17 cellular contexts compared by ENCODE assay signal in genomic region chr2:186884585-186884984, GRCh38. TPM values are rescaled to one million over a fixed set of nuclear protein-coding genes. Genes with fewer than 3 reads are reported as not detected.
A peak's percentile ranks its signal among the peaks of the same experiment; 100 is the strongest.
DNase-seq lines count a peak whose midpoint lies in the region; ATAC-seq, FAIRE-seq and TF ChIP-seq lines count a peak whose summit lies in the region.
"Had no signal": no experiment of that assay in that cellular context is flagged by ENCODE, and none has a peak within 500 bp of the region (broad histone marks: within the 10 kb centered on the region; RNA-seq: fewer than 3 reads in every experiment).

No MANE protein-coding gene starts in this region.

- no peak overlapping the region for H3K4ac ChIP-seq in mesendoderm (ENCODE audit: low read depth, low read length)

- H3K4me3 ChIP-seq in Loucy (ENCODE audit: low read length, poor library complexity, severe bottlenecking) (peak overlapping the region; percentile 45), K562 (no peak overlapping the region), mesendoderm (ENCODE audit: low read length) (no peak overlapping the region)
- H3K4me3 ChIP-seq: testis had no signal

- H3K9ac ChIP-seq in Loucy (ENCODE audit: low read depth, low read length, poor library complexity, severe bottlenecking) (peak overlapping the region; percentile 42), K562 (ENCODE audit: insufficient read depth in 1 of 2, low read depth in 2 of 2, low read length in 2 of 2) (no peak overlapping the region), mesendoderm (ENCODE audit: low read length) (no peak overlapping the region)

- CTCF ChIA-PET in K562 (lab: Yijun Ruan, JAX; ENCODE audit: low intra/inter-chr PET ratio): interaction anchor here (0.6 kb wide), 1 partner anchor 165 kb away, joined by 3 read pairs; no protein-coding TSS in a partner anchor

- intact Hi-C loops in K562 (cut with micrococcal nuclease): no loop called here

- FAIRE-seq in K562 (lab: Jason Lieb, UNC): peak; percentile 86
- FAIRE-seq: kidney had no signal

- H2BK5ac ChIP-seq in mesendoderm (ENCODE audit: low read length): no peak overlapping the region

- H3K79me1 ChIP-seq in mesendoderm (ENCODE audit: low read length): no peaks in the 10 kb centered on the region

- H3K4me1 ChIP-seq in Loucy (ENCODE audit: insufficient read depth, low read length, poor library complexity, severe bottlenecking) (peaks cover 53% of the 10 kb centered on the region), K562 (replicated peaks in 1 of 2; ENCODE audit: control insufficient read depth in 2 of 2, insufficient read depth in 2 of 2, low read length in 2 of 2) (peaks cover 0 to 7% of the 10 kb centered on the region in 2 experiments; a peak in 1 of 5 replicates), mesendoderm (ENCODE audit: control insufficient read depth, low read depth, low read length) (no peaks in the 10 kb centered on the region)
- H3K4me1 ChIP-seq: testis had no signal

- H3K4me2 ChIP-seq in Loucy (ENCODE audit: low read depth, low read length, poor library complexity, severe bottlenecking) (peak overlapping the region; percentile 68), K562 (ENCODE audit: insufficient read depth, low read length) (no peak overlapping the region), mesendoderm (ENCODE audit: low read length) (no peak overlapping the region)

- DNase-seq in ELF-1 (ENCODE audit: low read depth, low spot score) (peak; percentile 8), K562 (ENCODE audit: extremely low read depth in 1 of 4, low spot score in 3 of 4) (peak in 3 of 4 experiments; percentile 17 to 85 (median 34)), mesendoderm (peak; percentile 79), COR-L47 (lab: John Stamatoyannopoulos, UW) (no peak), SW 1271 (lab: John Stamatoyannopoulos, UW) (no peak)
- DNase-seq: activated gamma-delta T cell; effector CD8-positive, alpha-beta T cell; hippocampal formation; kidney; midbrain; MM.1S; NCI-H446 treated with DMSO at 0.1 percent for 48 hours; testis had no signal

- no peaks in the 10 kb centered on the region for H4K20me1 ChIP-seq in Loucy (ENCODE audit: insufficient read depth, low read length, poor library complexity, severe bottlenecking)
- no peaks in the 10 kb centered on the region for H4K20me1 ChIP-seq in K562 (replicated peaks; ENCODE audit: control insufficient read depth, insufficient read depth, low read length)

- no peak overlapping the region for H2AK5ac ChIP-seq in mesendoderm (ENCODE audit: low read length)

- H3K79me2 ChIP-seq in Loucy (ENCODE audit: insufficient read depth, low read length) (no peaks in the 10 kb centered on the region), K562 (ENCODE audit: control insufficient read depth, insufficient read depth, low read length) (no peaks in the 10 kb centered on the region), mesendoderm (ENCODE audit: control insufficient read depth, insufficient read depth, low read length) (no peaks in the 10 kb centered on the region)

- H2AFZ ChIP-seq in Loucy (ENCODE audit: low read length) (no peak overlapping the region), K562 (ENCODE audit: low read depth, low read length) (no peak overlapping the region)

- TF ChIP-seq EP300 in K562 (IDR thresholded peaks at IDR 0.05; ENCODE audit: low read length): peak; percentile 59; the same call in 1 of the 2 replicates

- TF ChIP-seq POLR2A in K562 (conservative IDR thresholded peaks at IDR 0.05): no peak

- H3K9me3 ChIP-seq in Loucy (ENCODE audit: insufficient read depth, low read depth, low read length) (peaks cover 22% of the 10 kb centered on the region; the same call in 1 of the 2 replicates), K562 (replicated peaks; ENCODE audit: control insufficient read depth, insufficient read depth, low read depth, low read length) (peaks cover 6% of the 10 kb centered on the region; the same call in 1 of the 2 replicates)
- H3K9me3 ChIP-seq: neutrophil, testis had no signal

- BruUV-seq in K562 (replicated peaks; lab: Mats Ljungman, UMichigan): no TSS peak

- no peak overlapping the region for H3K18ac ChIP-seq in mesendoderm (ENCODE audit: low read length)

- in situ Hi-C loops in K562 (cut with MboI): loop anchor here (25.0 kb wide), 1 partner anchor 553 kb away; the partner anchor contains the start of gene CALCRL

- H3K27me3 ChIP-seq in Loucy (ENCODE audit: insufficient read depth, low read length, poor library complexity, severe bottlenecking) (no peaks in the 10 kb centered on the region), K562 (ENCODE audit: control insufficient read depth in 2 of 2, insufficient read depth in 2 of 2, low read length in 2 of 2) (no peaks in the 10 kb centered on the region), mesendoderm (ENCODE audit: insufficient read depth, low read length, poor library complexity) (no peaks in the 10 kb centered on the region)
- H3K27me3 ChIP-seq: neutrophil, testis had no signal

- 3% methylated on average over 1 of the region's 1 CpG for WGBS in K562 (ENCODE audit: insufficient coverage, low coverage, missing lambda C conversion rate)
- WGBS in mesendoderm (ENCODE audit: extremely low coverage, insufficient coverage, low lambda C conversion rate): no CpG with 5 or more reads among the region's 1 CpG

- no peaks in the 10 kb centered on the region for H3K36me3 ChIP-seq in Loucy (ENCODE audit: insufficient read depth, low read length)
- H3K36me3 ChIP-seq in K562 (ENCODE audit: control insufficient read depth, insufficient read depth, low read length): no peaks in the 10 kb centered on the region
- no peaks in the 10 kb centered on the region for H3K36me3 ChIP-seq in mesendoderm (ENCODE audit: control insufficient read depth, insufficient read depth, low read length)
- H3K36me3 ChIP-seq: neutrophil had no signal

- POLR2A ChIA-PET in K562 (lab: Yijun Ruan, JAX): interaction anchor here (0.6 kb wide), 1 partner anchor 83 kb away, joined by 3 read pairs; no protein-coding TSS in a partner anchor

- H3K23ac ChIP-seq in mesendoderm (ENCODE audit: low read length): no peak overlapping the region

- no peak for TF ChIP-seq CTCF in Loucy (conservative IDR thresholded peaks at IDR 0.05; ENCODE audit: low read length)
- TF ChIP-seq CTCF in K562 (IDR thresholded peaks at IDR 0.05 in 2 of 3, conservative IDR thresholded peaks at IDR 0.05 in 1 of 3; ENCODE audit: insufficient read depth in 2 of 3, low read depth in 1 of 3, low read length in 3 of 3): no peak

- ATAC-seq in K562: peak; percentile 65; the same call in 2 of the 3 replicates
- ATAC-seq in GM21619 (IDR thresholded peaks at IDR 0.05; ENCODE audit: unreplicated experiment): no peak
- no peak for ATAC-seq in GM21515 (IDR thresholded peaks at IDR 0.05; ENCODE audit: unreplicated experiment)

- H3K27ac ChIP-seq in K562 (ENCODE audit: extremely low read depth, low read depth, low read length) (peak overlapping the region; percentile 40; the same call in 1 of the 3 replicates), mesendoderm (ENCODE audit: low read depth, low read length) (no peak overlapping the region)
- H3K27ac ChIP-seq: neutrophil, testis had no signal

- no peak overlapping the region for H2BK120ac ChIP-seq in mesendoderm (ENCODE audit: low read depth, low read length)

- H3K9me1 ChIP-seq in K562 (ENCODE audit: control insufficient read depth, insufficient read depth, low read length): no peaks in the 10 kb centered on the region

- no peak overlapping the region for H4K5ac ChIP-seq in mesendoderm (ENCODE audit: low read length)

- H3F3A ChIP-seq in Loucy (ENCODE audit: low read depth): peaks cover 12% of the 10 kb centered on the region

- no peak overlapping the region for H4K8ac ChIP-seq in mesendoderm (ENCODE audit: low read depth, low read length)

- H2BK15ac ChIP-seq in mesendoderm (replicated peaks; ENCODE audit: low read depth): no peak overlapping the region

- no peak for TF ChIP-seq RAD21 in K562 (CRISPR knock-in tag; conservative IDR thresholded peaks at IDR 0.05 in 1 of 2, IDR thresholded peaks at IDR 0.05 in 1 of 2)

- H3K9me2 ChIP-seq in Loucy (replicated peaks; ENCODE audit: low read depth, low read length): no peaks in the 10 kb centered on the region

- no peak overlapping the region for H3K56ac ChIP-seq in mesendoderm (ENCODE audit: low read length)

TF ChIP-seq in K562, 482 proteins besides CTCF, POLR2A, EP300 and RAD21 (continues in another document):
- TF ChIP-seq PKNOX1 (IDR thresholded peaks at IDR 0.05) (peak; percentile 26; the same call in 1 of the 2 replicates), CCNT2 (IDR thresholded peaks at IDR 0.05; ENCODE audit: borderline replicate concordance, extremely low read depth, insufficient read length, low read depth, low read length) (peak; percentile 40), GATA2 (CRISPR knock-in tag; IDR thresholded peaks at IDR 0.05) (peak; percentile 33; the same call in 1 of the 2 replicates)

RNA-seq across cellular contexts. Expression of gene ZSWIM2, which starts 35.6 kb away (rescaled TPM):
- not detected in 2 replicates for total RNA-seq in K562 (2011; cell fraction: chromatin; rRNA removed; ENCODE audit: low replicate concordance)
- total RNA-seq in K562 (2011; cell fraction: nucleolus; rRNA removed): not detected in 2 replicates
- not detected in 2 replicates for total RNA-seq in K562 (2011; cell fraction: nucleoplasm; rRNA removed)
- not detected in 2 replicates for total RNA-seq in K562 (2014; rRNA removed)
- not detected in 2 replicates for total RNA-seq in K562 (2014; rRNA removed; fragmentation: Illumina TruSeq; extraction: Trizol)
- not detected in 2 replicates for total RNA-seq in K562 (2015; rRNA removed; fragmentation: Illumina TruSeq; extraction: Trizol)
- not detected in 2 replicates for total RNA-seq in K562 (2021)
- polyA plus RNA-seq in K562 (2011; rRNA removed): not detected in 2 replicates
- not detected in 2 replicates for polyA plus RNA-seq in K562 (2011; cell fraction: cytosol; rRNA removed)
- not detected in 2 replicates for polyA plus RNA-seq in K562 (2011; cell fraction: nucleus; rRNA removed)
- not detected in 2 replicates for polyA plus RNA-seq in K562 (2012)
- not detected in 2 replicates for polyA plus RNA-seq in K562 (2014; fragmentation: Illumina TruSeq; extraction: Trizol)
- polyA plus RNA-seq in K562 (2014; fragmentation: Nextera tagmentation; extraction: Ambion mirVana): not detected
- polyA plus RNA-seq in K562 (2014; rRNA removed): not detected in 2 replicates
- polyA minus RNA-seq in K562 (2011; rRNA and poly(A)+ RNA removed): not detected in 2 replicates
- not detected in 2 replicates for polyA minus RNA-seq in K562 (2011; cell fraction: cytosol; rRNA and poly(A)+ RNA removed)
- polyA minus RNA-seq in K562 (2011; cell fraction: nucleus; rRNA and poly(A)+ RNA removed): not detected in 2 replicates
- not detected for polyA plus RNA-seq in mesendoderm (2013, experiment 1 of 2)
- not detected for polyA plus RNA-seq in mesendoderm (2013, experiment 2 of 2)
- total RNA-seq: kidney had no signal

Comparison
In these comparisons a context has a peak if more than half of its experiments do, and no peak if none do; other contexts are left out.
1. DNase-seq: peak in ELF-1 (single experiment), K562 (3 of 4) and mesendoderm (single experiment); none in COR-L47 (single experiment) and SW 1271 (0 of 2).